In the genomic region with DNA sequence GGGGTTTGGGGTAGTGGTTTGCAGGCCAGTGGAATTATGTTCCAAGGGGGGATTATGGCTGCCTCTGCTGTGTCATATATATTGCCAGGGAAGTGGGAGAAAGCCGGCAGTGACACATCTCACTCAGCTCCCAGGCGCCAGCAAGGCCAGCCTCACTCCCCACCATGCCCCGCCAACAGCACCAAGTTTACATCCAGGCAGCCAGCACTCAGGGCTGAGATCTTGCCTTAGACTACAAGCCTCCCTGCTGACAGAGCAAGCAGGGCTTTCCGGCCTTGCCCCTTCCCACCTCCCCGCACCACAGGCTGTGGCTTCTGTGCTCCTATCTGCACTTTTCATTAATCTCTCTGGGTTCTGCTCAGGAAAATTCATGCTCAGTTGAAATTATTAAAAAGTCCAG, we compare ENCODE assay signal across 2 cellular contexts.
TF ChIP-seq lines count a peak whose summit lies in the region.

No MANE protein-coding gene starts in this region.

TF ChIP-seq in GM23338, 12 proteins besides CTCF, POLR2A, EP300 and RAD21 (continued from another document):
- TF ChIP-seq, protein P1, sequence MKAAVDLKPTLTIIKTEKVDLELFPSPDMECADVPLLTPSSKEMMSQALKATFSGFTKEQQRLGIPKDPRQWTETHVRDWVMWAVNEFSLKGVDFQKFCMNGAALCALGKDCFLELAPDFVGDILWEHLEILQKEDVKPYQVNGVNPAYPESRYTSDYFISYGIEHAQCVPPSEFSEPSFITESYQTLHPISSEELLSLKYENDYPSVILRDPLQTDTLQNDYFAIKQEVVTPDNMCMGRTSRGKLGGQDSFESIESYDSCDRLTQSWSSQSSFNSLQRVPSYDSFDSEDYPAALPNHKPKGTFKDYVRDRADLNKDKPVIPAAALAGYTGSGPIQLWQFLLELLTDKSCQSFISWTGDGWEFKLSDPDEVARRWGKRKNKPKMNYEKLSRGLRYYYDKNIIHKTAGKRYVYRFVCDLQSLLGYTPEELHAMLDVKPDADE (IDR thresholded peaks at IDR 0.05), result no peak
- no peak for TF ChIP-seq STAT1 (IDR thresholded peaks at IDR 0.05; ENCODE audit: unreplicated experiment)
- TF ChIP-seq ZNF331 (CRISPR knock-in tag; IDR thresholded peaks at IDR 0.05; ENCODE audit: low read depth), result no peak
- TF ChIP-seq EZH2phosphoT487 (IDR thresholded peaks at IDR 0.05; ENCODE audit: unreplicated experiment), result no peak
- TF ChIP-seq POLR2AphosphoS5 (IDR thresholded peaks at IDR 0.05; ENCODE audit: low read depth), result no peak
- no peak for TF ChIP-seq EZH2 (IDR thresholded peaks at IDR 0.05; ENCODE audit: low read depth, unreplicated experiment)
- TF ChIP-seq JUNB (IDR thresholded peaks at IDR 0.05; ENCODE audit: unreplicated experiment), result no peak
- no peak for TF ChIP-seq ZNF114 (CRISPR knock-in tag; IDR thresholded peaks at IDR 0.05)
- TF ChIP-seq, protein P2, sequence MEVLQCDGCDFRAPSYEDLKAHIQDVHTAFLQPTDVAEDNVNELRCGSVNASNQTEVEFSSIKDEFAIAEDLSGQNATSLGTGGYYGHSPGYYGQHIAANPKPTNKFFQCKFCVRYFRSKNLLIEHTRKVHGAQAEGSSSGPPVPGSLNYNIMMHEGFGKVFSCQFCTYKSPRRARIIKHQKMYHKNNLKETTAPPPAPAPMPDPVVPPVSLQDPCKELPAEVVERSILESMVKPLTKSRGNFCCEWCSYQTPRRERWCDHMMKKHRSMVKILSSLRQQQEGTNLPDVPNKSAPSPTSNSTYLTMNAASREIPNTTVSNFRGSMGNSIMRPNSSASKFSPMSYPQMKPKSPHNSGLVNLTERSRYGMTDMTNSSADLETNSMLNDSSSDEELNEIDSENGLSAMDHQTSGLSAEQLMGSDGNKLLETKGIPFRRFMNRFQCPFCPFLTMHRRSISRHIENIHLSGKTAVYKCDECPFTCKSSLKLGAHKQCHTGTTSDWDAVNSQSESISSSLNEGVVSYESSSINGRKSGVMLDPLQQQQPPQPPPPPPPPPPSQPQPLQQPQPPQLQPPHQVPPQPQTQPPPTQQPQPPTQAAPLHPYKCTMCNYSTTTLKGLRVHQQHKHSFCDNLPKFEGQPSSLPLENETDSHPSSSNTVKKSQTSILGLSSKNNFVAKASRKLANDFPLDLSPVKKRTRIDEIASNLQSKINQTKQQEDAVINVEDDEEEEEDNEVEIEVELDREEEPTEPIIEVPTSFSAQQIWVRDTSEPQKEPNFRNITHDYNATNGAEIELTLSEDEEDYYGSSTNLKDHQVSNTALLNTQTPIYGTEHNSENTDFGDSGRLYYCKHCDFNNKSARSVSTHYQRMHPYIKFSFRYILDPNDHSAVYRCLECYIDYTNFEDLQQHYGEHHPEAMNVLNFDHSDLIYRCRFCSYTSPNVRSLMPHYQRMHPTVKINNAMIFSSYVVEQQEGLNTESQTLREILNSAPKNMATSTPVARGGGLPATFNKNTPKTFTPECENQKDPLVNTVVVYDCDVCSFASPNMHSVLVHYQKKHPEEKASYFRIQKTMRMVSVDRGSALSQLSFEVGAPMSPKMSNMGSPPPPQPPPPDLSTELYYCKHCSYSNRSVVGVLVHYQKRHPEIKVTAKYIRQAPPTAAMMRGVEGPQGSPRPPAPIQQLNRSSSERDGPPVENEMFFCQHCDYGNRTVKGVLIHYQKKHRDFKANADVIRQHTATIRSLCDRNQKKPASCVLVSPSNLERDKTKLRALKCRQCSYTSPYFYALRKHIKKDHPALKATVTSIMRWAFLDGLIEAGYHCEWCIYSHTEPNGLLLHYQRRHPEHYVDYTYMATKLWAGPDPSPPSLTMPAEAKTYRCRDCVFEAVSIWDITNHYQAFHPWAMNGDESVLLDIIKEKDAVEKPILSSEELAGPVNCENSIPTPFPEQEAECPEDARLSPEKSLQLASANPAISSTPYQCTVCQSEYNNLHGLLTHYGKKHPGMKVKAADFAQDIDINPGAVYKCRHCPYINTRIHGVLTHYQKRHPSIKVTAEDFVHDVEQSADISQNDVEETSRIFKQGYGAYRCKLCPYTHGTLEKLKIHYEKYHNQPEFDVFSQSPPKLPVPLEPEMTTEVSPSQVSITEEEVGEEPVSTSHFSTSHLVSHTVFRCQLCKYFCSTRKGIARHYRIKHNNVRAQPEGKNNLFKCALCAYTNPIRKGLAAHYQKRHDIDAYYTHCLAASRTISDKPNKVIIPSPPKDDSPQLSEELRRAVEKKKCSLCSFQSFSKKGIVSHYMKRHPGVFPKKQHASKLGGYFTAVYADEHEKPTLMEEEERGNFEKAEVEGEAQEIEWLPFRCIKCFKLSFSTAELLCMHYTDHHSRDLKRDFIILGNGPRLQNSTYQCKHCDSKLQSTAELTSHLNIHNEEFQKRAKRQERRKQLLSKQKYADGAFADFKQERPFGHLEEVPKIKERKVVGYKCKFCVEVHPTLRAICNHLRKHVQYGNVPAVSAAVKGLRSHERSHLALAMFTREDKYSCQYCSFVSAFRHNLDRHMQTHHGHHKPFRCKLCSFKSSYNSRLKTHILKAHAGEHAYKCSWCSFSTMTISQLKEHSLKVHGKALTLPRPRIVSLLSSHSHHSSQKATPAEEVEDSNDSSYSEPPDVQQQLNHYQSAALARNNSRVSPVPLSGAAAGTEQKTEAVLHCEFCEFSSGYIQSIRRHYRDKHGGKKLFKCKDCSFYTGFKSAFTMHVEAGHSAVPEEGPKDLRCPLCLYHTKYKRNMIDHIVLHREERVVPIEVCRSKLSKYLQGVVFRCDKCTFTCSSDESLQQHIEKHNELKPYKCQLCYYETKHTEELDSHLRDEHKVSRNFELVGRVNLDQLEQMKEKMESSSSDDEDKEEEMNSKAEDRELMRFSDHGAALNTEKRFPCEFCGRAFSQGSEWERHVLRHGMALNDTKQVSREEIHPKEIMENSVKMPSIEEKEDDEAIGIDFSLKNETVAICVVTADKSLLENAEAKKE (CRISPR knock-in tag; IDR thresholded peaks at IDR 0.05), result no peak
- no peak for TF ChIP-seq NANOG (IDR thresholded peaks at IDR 0.05; ENCODE audit: borderline replicate concordance)
TF ChIP-seq in GM23338: peak in this region for 0.

TF ChIP-seq in WTC11, 78 proteins besides CTCF, POLR2A, EP300 and RAD21 (continued from another document):
- TF ChIP-seq KAT7 (CRISPR knock-in tag; IDR thresholded peaks at IDR 0.05; ENCODE audit: borderline replicate concordance) (no peak), ZNF317 (CRISPR knock-in tag; IDR thresholded peaks at IDR 0.05; ENCODE audit: borderline replicate concordance, low read depth) (no peak), NR3C1 (CRISPR knock-in tag; conservative IDR thresholded peaks at IDR 0.05; ENCODE audit: low read depth) (no peak), ZNF232 (CRISPR knock-in tag; IDR thresholded peaks at IDR 0.05) (no peak), SOX15 (CRISPR knock-in tag; IDR thresholded peaks at IDR 0.05) (no peak), TEAD4 (CRISPR knock-in tag; IDR thresholded peaks at IDR 0.05) (no peak), NR2C2 (CRISPR knock-in tag; IDR thresholded peaks at IDR 0.05) (no peak), CREM (CRISPR knock-in tag; IDR thresholded peaks at IDR 0.05) (no peak), JUN (CRISPR knock-in tag; IDR thresholded peaks at IDR 0.05) (no peak), SP1 (CRISPR knock-in tag; conservative IDR thresholded peaks at IDR 0.05) (no peak), NR1H2 (CRISPR knock-in tag; IDR thresholded peaks at IDR 0.05) (no peak), FOXP1 (CRISPR knock-in tag; IDR thresholded peaks at IDR 0.05; ENCODE audit: borderline replicate concordance) (no peak), ESRRA (CRISPR knock-in tag; IDR thresholded peaks at IDR 0.05; ENCODE audit: borderline replicate concordance) (no peak)
- TF ChIP-seq, protein P3, sequence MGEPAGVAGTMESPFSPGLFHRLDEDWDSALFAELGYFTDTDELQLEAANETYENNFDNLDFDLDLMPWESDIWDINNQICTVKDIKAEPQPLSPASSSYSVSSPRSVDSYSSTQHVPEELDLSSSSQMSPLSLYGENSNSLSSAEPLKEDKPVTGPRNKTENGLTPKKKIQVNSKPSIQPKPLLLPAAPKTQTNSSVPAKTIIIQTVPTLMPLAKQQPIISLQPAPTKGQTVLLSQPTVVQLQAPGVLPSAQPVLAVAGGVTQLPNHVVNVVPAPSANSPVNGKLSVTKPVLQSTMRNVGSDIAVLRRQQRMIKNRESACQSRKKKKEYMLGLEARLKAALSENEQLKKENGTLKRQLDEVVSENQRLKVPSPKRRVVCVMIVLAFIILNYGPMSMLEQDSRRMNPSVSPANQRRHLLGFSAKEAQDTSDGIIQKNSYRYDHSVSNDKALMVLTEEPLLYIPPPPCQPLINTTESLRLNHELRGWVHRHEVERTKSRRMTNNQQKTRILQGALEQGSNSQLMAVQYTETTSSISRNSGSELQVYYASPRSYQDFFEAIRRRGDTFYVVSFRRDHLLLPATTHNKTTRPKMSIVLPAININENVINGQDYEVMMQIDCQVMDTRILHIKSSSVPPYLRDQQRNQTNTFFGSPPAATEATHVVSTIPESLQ (CRISPR knock-in tag; IDR thresholded peaks at IDR 0.05), result no peak
- TF ChIP-seq, protein P4, sequence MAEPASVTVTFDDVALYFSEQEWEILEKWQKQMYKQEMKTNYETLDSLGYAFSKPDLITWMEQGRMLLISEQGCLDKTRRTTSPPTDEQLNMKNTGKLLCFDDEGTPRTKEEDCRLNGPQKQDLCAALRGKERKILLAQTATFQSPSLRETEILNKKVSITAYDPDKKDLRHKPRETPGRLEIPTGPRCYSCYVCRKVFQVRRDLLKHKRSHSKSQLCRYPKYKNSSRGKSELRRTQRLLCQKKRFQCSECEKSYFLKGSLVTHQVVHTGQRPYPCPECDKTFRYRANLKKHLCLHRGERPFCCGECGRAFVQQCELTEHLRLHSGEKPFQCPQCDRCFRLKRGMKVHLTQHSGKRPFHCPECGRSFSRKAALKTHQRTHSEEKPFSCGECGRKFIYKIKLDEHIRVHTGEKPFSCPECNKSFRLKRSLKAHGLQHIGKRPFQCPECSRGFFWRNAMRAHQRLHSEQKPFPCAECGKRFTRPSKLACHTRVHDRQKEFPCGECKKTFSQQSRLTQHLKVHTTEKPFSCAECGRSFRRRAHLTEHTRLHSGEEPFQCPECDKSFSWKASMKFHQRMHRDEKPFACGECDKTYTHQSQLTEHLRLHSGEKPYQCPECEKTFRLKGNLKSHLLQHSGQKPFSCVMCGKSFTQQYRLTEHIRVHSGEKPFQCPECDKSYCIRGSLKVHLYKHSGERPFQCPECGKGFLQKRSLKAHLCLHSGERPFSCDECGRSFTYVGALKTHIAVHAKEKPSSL (CRISPR knock-in tag; conservative IDR thresholded peaks at IDR 0.05), result no peak
